21 cellular contexts compared by ENCODE assay signal in the genomic region with DNA sequence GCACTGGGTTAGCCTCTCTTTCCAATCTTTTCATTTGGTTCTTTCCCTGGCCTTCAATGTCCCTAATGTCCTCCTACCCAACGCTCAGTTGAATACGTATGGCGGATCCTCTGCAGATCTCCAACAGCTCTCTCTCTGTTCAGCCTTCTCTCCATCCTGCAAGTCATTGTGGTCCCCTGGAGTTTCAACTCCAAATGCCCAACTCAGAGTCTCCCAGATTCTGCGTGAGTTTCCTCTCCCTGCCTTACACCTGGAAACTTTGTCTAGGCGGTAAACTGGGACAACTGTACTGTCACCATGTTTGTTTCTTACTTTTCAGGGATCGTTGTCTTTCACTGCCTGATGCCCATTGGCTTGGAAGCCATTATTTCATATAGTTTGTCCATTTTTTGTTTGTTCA.
"Had no signal": no experiment of that assay in that cellular context is flagged by ENCODE, and none has a peak within 500 bp of the region (broad histone marks: within the 10 kb centered on the region; RNA-seq: fewer than 3 reads in every experiment).

No MANE protein-coding gene starts in this region.

- H3K4me1 ChIP-seq: SJCRH30 had no signal

- ATAC-seq: K562, SK-N-SH treated with all-trans-retinoic acid at 6 μM for 48 hours had no signal

- H3K9ac ChIP-seq: KMS-11 had no signal

- H3K27ac Mint-ChIP-seq: IgD-negative memory B cell had no signal

- H3K4me1 Mint-ChIP-seq: IgD-negative memory B cell had no signal

- H3K4me3 Mint-ChIP-seq: IgD-negative memory B cell had no signal

- H3K27ac ChIP-seq: KMS-11, RWPE1, SJCRH30 had no signal

- H3K27me3 ChIP-seq: SJCRH30 had no signal

- H3K4me3 ChIP-seq: K562, SJCRH30 had no signal

- H3K27me3 Mint-ChIP-seq: IgD-negative memory B cell had no signal

- FAIRE-seq: K562 had no signal

- DNase-seq: Kasumi-1, MM.1S, NCI-H1092 treated with DMSO at 0.1 percent for 48 hours, NCI-H1436, NCI-H187, NCI-H2029, NCI-H2081 treated with DMSO at 0.1 percent for 48 hours, NCI-H2171, NCI-H226, NCI-H446, NCI-H510A, NCI-H524 treated with DMSO at 0.1 percent for 48 hours, NCI-H69, NCI-H774, SHP77 treated with DMSO at 0.1 percent for 48 hours, SJCRH30 had no signal
